ENCODE assay signal across 16 cellular contexts in the genomic region with DNA sequence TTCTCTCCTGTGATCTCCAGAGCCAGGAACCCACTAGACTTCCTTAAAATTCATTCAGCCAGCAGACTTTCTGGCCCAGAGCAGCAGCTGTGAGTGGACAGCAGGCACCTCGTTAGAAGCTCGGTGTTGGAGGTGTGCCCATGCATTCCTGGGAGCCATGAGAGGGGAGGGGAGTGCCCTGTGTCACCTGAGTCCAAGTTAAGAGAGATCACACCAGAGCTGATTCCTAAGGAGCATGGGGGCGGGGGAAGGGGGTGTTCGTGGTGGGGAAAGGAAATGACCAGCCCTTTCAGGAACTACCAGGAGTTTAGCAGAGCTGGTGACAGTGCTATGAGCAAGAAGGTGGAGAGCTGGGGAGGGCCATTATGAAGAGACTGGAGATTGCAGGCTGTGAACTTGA. TPM values are rescaled to one million over a fixed set of nuclear protein-coding genes. Genes with fewer than 3 reads are reported as not detected.
DNase-seq lines count a peak whose midpoint lies in the region; ATAC-seq, FAIRE-seq and TF ChIP-seq lines count a peak whose summit lies in the region.
"Had no signal": no experiment of that assay in that cellular context is flagged by ENCODE, and none has a peak within 500 bp of the region (broad histone marks: within the 10 kb centered on the region; RNA-seq: fewer than 3 reads in every experiment).

No MANE protein-coding gene starts in this region.

- TF ChIP-seq CTCF in DOHH2 (IDR thresholded peaks at IDR 0.05; ENCODE audit: low read depth, low read length, poor library complexity, severe bottlenecking) = no peak
- no peak for TF ChIP-seq CTCF in nephron (IDR thresholded peaks at IDR 0.05; ENCODE audit: unreplicated experiment in 3 of 3)

- peaks cover 18% of the 10 kb centered on the region for H3K4me1 Mint-ChIP-seq in nephron
- H3K4me1 Mint-ChIP-seq in activated T-cell treated with anti-CD3 and anti-CD28 coated beads, Interleukin-2, amount 50 U/mL, for 4 hours (ENCODE audit: low read depth) = no peaks in the 10 kb centered on the region

- H3K27me3 ChIP-seq in DOHH2 (ENCODE audit: control insufficient read depth, low read length) = no peaks in the 10 kb centered on the region

- no peak overlapping the region for H3K27ac ChIP-seq in DOHH2 (ENCODE audit: low read depth, low read length)

- H3K4me2 ChIP-seq in DOHH2 (ENCODE audit: low read length) = peak overlapping the region; percentile 6; the same call in 1 of the 2 replicates

- peak overlapping the region; percentile 13 to 50 (median 48) for H3K27ac Mint-ChIP-seq in nephron
- H3K27ac Mint-ChIP-seq: CD8-positive, alpha-beta T cell had no signal

- no peaks in the 10 kb centered on the region for H4K20me1 ChIP-seq in DOHH2 (ENCODE audit: control insufficient read depth, insufficient read depth, low read depth, low read length)

- no peaks in the 10 kb centered on the region for H3K9me3 ChIP-seq in DOHH2 (ENCODE audit: control insufficient read depth, insufficient read depth, low read length)

- no peak for FAIRE-seq in urothelium cell line (lab: Jason Lieb, UNC)
- FAIRE-seq: colon, GM12892, small intestine had no signal

- H3K9me2 ChIP-seq in DOHH2 (replicated peaks; ENCODE audit: control insufficient read depth, low read length) = no peaks in the 10 kb centered on the region

- no peak for ATAC-seq in activated T-cell treated with anti-CD3 and anti-CD28 coated beads, Interleukin-2, amount 50 U/mL, for 4 hours
- ATAC-seq in HG03457 (IDR thresholded peaks at IDR 0.05; ENCODE audit: unreplicated experiment) = no peak
- ATAC-seq: CD8-positive, alpha-beta T cell had no signal

- H3K27me3 Mint-ChIP-seq in nephron (ENCODE audit: low read depth) = no peaks in the 10 kb centered on the region
- no peaks in the 10 kb centered on the region for H3K27me3 Mint-ChIP-seq in activated T-cell treated with anti-CD3 and anti-CD28 coated beads, Interleukin-2, amount 50 U/mL, for 4 hours (ENCODE audit: low read depth)

- H3K79me2 ChIP-seq in DOHH2 (ENCODE audit: control insufficient read depth, low read length) = no peaks in the 10 kb centered on the region

- DNase-seq in M059J (ENCODE audit: low read depth) (peak; percentile 81), glomerular visceral epithelial cell (ENCODE audit: extremely low spot score) (peak; percentile 49), mesenteric fat pad (ENCODE audit: low spot score) (no peak), urothelium cell line (ENCODE audit: low spot score) (no peak)
- no peak for DNase-seq in activated T-cell treated with anti-CD3 and anti-CD28 coated beads, Interleukin-2, amount 50 U/mL, for 4 hours
- DNase-seq: activated CD4-positive, alpha-beta T cell treated with anti-CD3 and anti-CD28 coated beads for 48 hours; activated gamma-delta T cell; CD8-positive, alpha-beta T cell; NCI-H1105 treated with DMSO at 0.1 percent for 48 hours; small intestine had no signal

- peaks cover 18% of the 10 kb centered on the region for H3F3A ChIP-seq in DOHH2 (ENCODE audit: control insufficient read depth, insufficient read depth)

- H3K4me1 ChIP-seq in DOHH2 (ENCODE audit: control insufficient read depth, low read length) = peaks cover 47% of the 10 kb centered on the region

- H3K36me3 Mint-ChIP-seq in nephron (ENCODE audit: low read depth) = peaks cover 19% of the 10 kb centered on the region
- H3K36me3 Mint-ChIP-seq in activated T-cell treated with anti-CD3 and anti-CD28 coated beads, Interleukin-2, amount 50 U/mL, for 4 hours (ENCODE audit: insufficient read depth) = peaks cover 19% of the 10 kb centered on the region

- H3K36me3 ChIP-seq in DOHH2 (ENCODE audit: control insufficient read depth, low read length) = no peaks in the 10 kb centered on the region

- no peak overlapping the region for H3K4me3 ChIP-seq in DOHH2 (ENCODE audit: low read length)

- H3K9me3 Mint-ChIP-seq in nephron = no peaks in the 10 kb centered on the region
- no peaks in the 10 kb centered on the region for H3K9me3 Mint-ChIP-seq in activated T-cell treated with anti-CD3 and anti-CD28 coated beads, Interleukin-2, amount 50 U/mL, for 4 hours
- H3K9me3 Mint-ChIP-seq: CD8-positive, alpha-beta T cell had no signal

- H3K4me3 Mint-ChIP-seq in nephron = no peak overlapping the region
- H3K4me3 Mint-ChIP-seq in activated T-cell treated with anti-CD3 and anti-CD28 coated beads, Interleukin-2, amount 50 U/mL, for 4 hours = no peak overlapping the region
- H3K4me3 Mint-ChIP-seq: CD8-positive, alpha-beta T cell had no signal

RNA-seq across cellular contexts. Expression of a gene that starts 46.9 kb away (rescaled TPM):
- total RNA-seq in M059J (2014; rRNA removed; shearing (Covaris generic)) = not detected in 2 replicates
- not detected for total RNA-seq in activated T-cell treated with anti-CD3 and anti-CD28 coated beads, Interleukin-2, amount 50 U/mL, for 4 hours
- total RNA-seq in mesenteric fat pad = not detected
- total RNA-seq: CD8-positive, alpha-beta T cell; urinary bladder had no signal

Comparison
In these comparisons a context has a peak if more than half of its experiments do, and no peak if none do; other contexts are left out.
1. DNase-seq: peak in M059J (single experiment) and glomerular visceral epithelial cell (single experiment); none in activated T-cell treated with anti-CD3 and anti-CD28 coated beads, Interleukin-2, amount 50 U/mL, for 4 hours (single experiment), mesenteric fat pad (single experiment) and urothelium cell line (single experiment).